1 cellular context compared by ENCODE assay signal in the genomic region with DNA sequence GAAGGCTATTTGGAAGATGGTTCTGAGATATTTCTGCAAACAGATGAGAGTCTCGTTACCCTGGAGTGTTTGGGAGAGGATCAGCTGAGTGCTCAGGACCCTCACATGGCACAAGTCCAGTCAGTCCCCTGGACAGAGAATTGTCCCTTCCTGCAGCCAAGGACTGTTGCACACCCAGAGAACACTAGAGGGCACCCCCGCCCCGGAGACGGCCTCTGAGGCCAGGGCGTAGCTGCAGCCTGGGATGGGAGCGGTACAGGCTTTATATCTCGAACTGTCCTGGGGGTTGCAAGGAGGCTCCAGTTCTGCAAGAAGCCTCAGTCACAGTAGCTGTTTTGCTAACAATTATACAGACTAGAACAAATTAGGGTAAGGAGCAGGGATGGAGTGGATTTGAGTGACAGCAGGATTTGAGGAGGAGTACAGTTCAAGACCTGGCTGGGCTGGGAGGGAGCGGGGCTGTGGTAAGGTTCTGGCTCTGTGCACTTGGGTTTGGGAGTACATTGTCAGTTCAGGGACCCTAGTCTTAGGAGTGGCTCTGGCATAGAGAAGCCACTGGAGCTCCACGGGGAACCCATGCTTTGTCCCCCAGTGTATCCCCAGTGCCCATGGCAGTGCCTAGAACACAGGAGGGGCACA.
A peak's percentile ranks its signal among the peaks of the same experiment; 100 is the strongest.
TF ChIP-seq lines count a peak whose summit lies in the region.

No MANE protein-coding gene starts in this region.

TF ChIP-seq in HepG2, 621 proteins besides CTCF, POLR2A, EP300 and RAD21 (continued from another document and continues in another):
- TF ChIP-seq ZZZ3 (CRISPR knock-in tag; IDR thresholded peaks at IDR 0.05; ENCODE audit: borderline replicate concordance) (no peak), MLLT10 (CRISPR knock-in tag; IDR thresholded peaks at IDR 0.05) (no peak), HDAC1 (CRISPR knock-in tag; IDR thresholded peaks at IDR 0.05) (no peak), ZNF225 (CRISPR knock-in tag; IDR thresholded peaks at IDR 0.05) (no peak), AGO1 (IDR thresholded peaks at IDR 0.05; ENCODE audit: low read depth, low read length, poor library complexity, severe bottlenecking) (no peak), MYC (CRISPR knock-in tag; IDR thresholded peaks at IDR 0.05; ENCODE audit: borderline replicate concordance) (peak; percentile 11; the same call in 1 of the 2 replicates), BCL6 (CRISPR knock-in tag; IDR thresholded peaks at IDR 0.05) (no peak), ZNF530 (CRISPR knock-in tag; IDR thresholded peaks at IDR 0.05; ENCODE audit: low read depth) (no peak), SALL1 (CRISPR knock-in tag; IDR thresholded peaks at IDR 0.05) (peak; percentile 40; the same call in 1 of the 2 replicates), MEF2D (CRISPR knock-in tag; IDR thresholded peaks at IDR 0.05) (no peak), GATA4 (IDR thresholded peaks at IDR 0.05; ENCODE audit: borderline replicate concordance, low read depth) (no peak), YEATS4 (CRISPR knock-in tag; IDR thresholded peaks at IDR 0.05; ENCODE audit: borderline replicate concordance) (no peak), KLF16 (CRISPR knock-in tag; IDR thresholded peaks at IDR 0.05) (no peak), HES4 (CRISPR knock-in tag; IDR thresholded peaks at IDR 0.05; ENCODE audit: borderline replicate concordance) (no peak), MXD4 (CRISPR knock-in tag; IDR thresholded peaks at IDR 0.05) (no peak; the same call in 1 of the 2 replicates), GTF2F1 (IDR thresholded peaks at IDR 0.05; ENCODE audit: low read length) (no peak), TFDP1 (CRISPR knock-in tag; IDR thresholded peaks at IDR 0.05; ENCODE audit: borderline replicate concordance) (no peak), ZBTB21 (CRISPR knock-in tag; IDR thresholded peaks at IDR 0.05) (no peak), ZNF143 (CRISPR knock-in tag; IDR thresholded peaks at IDR 0.05) (no peak), ELF4 (CRISPR knock-in tag; IDR thresholded peaks at IDR 0.05; ENCODE audit: borderline replicate concordance) (no peak), HMGXB4 (CRISPR knock-in tag; IDR thresholded peaks at IDR 0.05; ENCODE audit: borderline replicate concordance in 1 of 2, low read depth in 1 of 2) (0 out of 4 replicates have a peak, but pooled peaks of 1 of the 2 experiments have one; percentile 44), ONECUT2 (CRISPR knock-in tag; IDR thresholded peaks at IDR 0.05) (no peak), RNF2 (conservative IDR thresholded peaks at IDR 0.05; ENCODE audit: low read depth) (no peak), KDM3A (CRISPR knock-in tag; IDR thresholded peaks at IDR 0.05; ENCODE audit: low read depth) (peak; percentile 81; the same call in 1 of the 2 replicates), TEAD2 (CRISPR knock-in tag; IDR thresholded peaks at IDR 0.05) (no peak), ZSCAN31 (CRISPR knock-in tag; IDR thresholded peaks at IDR 0.05; ENCODE audit: low read depth) (no peak), NONO (IDR thresholded peaks at IDR 0.05) (no peak), NONO (CRISPR knock-in tag; conservative IDR thresholded peaks at IDR 0.05) (no peak; the same call in 1 of the 2 replicates), ZNF614 (CRISPR knock-in tag; IDR thresholded peaks at IDR 0.05; ENCODE audit: borderline replicate concordance) (0 out of 2 replicates have a peak, but pooled peaks have one; percentile 43), ZNF557 (CRISPR knock-in tag; IDR thresholded peaks at IDR 0.05) (no peak), RFXAP (CRISPR knock-in tag; IDR thresholded peaks at IDR 0.05; ENCODE audit: borderline replicate concordance) (no peak), GFI1 (CRISPR knock-in tag; IDR thresholded peaks at IDR 0.05; ENCODE audit: borderline replicate concordance) (no peak), ZSCAN21 (CRISPR knock-in tag; IDR thresholded peaks at IDR 0.05; ENCODE audit: borderline replicate concordance) (peak; percentile 28; the same call in 1 of the 2 replicates), KLF15 (CRISPR knock-in tag; IDR thresholded peaks at IDR 0.05; ENCODE audit: borderline replicate concordance) (no peak), PRPF4 (IDR thresholded peaks at IDR 0.05; ENCODE audit: low read depth, low read length, poor library complexity, severe bottlenecking) (peak; percentile 57), ZC3H4 (CRISPR knock-in tag; IDR thresholded peaks at IDR 0.05; ENCODE audit: borderline replicate concordance) (no peak)
- TF ChIP-seq, protein P1, sequence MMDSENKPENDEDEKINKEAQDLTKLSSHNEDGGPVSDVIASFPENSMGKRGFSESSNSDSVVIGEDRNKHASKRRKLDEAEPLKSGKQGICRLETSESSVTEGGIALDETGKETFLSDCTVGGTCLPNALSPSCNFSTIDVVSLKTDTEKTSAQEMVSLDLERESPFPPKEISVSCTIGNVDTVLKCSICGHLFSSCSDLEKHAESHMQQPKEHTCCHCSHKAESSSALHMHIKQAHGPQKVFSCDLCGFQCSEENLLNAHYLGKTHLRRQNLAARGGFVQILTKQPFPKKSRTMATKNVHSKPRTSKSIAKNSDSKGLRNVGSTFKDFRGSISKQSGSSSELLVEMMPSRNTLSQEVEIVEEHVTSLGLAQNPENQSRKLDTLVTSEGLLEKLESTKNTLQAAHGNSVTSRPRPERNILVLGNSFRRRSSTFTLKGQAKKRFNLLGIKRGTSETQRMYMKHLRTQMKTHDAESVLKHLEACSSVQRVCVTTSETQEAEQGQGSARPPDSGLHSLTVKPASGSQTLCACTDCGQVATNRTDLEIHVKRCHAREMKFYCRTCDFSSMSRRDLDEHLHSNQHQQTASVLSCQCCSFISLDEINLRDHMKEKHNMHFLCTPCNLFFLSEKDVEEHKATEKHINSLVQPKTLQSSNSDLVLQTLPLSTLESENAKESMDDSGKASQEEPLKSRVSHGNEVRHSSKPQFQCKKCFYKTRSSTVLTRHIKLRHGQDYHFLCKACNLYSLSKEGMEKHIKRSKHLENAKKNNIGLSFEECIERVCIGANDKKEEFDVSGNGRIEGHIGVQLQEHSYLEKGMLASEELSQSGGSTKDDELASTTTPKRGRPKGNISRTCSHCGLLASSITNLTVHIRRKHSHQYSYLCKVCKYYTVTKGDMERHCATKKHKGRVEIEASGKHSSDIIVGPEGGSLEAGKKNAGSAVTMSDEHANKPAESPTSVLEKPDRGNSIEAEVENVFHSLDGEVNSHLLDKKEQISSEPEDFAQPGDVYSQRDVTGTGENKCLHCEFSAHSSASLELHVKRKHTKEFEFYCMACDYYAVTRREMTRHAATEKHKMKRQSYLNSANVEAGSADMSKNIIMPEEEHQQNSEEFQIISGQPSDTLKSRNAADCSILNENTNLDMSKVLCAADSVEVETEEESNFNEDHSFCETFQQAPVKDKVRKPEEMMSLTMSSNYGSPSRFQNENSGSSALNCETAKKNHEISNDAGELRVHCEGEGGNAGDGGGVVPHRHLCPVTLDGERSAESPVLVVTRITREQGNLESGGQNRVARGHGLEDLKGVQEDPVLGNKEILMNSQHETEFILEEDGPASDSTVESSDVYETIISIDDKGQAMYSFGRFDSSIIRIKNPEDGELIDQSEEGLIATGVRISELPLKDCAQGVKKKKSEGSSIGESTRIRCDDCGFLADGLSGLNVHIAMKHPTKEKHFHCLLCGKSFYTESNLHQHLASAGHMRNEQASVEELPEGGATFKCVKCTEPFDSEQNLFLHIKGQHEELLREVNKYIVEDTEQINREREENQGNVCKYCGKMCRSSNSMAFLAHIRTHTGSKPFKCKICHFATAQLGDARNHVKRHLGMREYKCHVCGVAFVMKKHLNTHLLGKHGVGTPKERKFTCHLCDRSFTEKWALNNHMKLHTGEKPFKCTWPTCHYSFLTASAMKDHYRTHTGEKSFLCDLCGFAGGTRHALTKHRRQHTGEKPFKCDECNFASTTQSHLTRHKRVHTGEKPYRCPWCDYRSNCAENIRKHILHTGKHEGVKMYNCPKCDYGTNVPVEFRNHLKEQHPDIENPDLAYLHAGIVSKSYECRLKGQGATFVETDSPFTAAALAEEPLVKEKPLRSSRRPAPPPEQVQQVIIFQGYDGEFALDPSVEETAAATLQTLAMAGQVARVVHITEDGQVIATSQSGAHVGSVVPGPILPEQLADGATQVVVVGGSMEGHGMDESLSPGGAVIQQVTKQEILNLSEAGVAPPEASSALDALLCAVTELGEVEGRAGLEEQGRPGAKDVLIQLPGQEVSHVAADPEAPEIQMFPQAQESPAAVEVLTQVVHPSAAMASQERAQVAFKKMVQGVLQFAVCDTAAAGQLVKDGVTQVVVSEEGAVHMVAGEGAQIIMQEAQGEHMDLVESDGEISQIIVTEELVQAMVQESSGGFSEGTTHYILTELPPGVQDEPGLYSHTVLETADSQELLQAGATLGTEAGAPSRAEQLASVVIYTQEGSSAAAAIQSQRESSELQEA (CRISPR knock-in tag; IDR thresholded peaks at IDR 0.05; ENCODE audit: not compliant biosample characterization): no peak
- TF ChIP-seq, protein P2, sequence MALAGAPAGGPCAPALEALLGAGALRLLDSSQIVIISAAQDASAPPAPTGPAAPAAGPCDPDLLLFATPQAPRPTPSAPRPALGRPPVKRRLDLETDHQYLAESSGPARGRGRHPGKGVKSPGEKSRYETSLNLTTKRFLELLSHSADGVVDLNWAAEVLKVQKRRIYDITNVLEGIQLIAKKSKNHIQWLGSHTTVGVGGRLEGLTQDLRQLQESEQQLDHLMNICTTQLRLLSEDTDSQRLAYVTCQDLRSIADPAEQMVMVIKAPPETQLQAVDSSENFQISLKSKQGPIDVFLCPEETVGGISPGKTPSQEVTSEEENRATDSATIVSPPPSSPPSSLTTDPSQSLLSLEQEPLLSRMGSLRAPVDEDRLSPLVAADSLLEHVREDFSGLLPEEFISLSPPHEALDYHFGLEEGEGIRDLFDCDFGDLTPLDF (CRISPR knock-in tag; IDR thresholded peaks at IDR 0.05): no peak
- TF ChIP-seq, protein P3, sequence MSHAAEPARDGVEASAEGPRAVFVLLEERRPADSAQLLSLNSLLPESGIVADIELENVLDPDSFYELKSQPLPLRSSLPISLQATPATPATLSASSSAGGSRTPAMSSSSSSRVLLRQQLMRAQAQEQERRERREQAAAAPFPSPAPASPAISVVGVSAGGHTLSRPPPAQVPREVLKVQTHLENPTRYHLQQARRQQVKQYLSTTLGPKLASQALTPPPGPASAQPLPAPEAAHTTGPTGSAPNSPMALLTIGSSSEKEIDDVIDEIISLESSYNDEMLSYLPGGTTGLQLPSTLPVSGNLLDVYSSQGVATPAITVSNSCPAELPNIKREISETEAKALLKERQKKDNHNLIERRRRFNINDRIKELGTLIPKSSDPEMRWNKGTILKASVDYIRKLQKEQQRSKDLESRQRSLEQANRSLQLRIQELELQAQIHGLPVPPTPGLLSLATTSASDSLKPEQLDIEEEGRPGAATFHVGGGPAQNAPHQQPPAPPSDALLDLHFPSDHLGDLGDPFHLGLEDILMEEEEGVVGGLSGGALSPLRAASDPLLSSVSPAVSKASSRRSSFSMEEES (CRISPR knock-in tag; IDR thresholded peaks at IDR 0.05): no peak
- TF ChIP-seq, protein P4, sequence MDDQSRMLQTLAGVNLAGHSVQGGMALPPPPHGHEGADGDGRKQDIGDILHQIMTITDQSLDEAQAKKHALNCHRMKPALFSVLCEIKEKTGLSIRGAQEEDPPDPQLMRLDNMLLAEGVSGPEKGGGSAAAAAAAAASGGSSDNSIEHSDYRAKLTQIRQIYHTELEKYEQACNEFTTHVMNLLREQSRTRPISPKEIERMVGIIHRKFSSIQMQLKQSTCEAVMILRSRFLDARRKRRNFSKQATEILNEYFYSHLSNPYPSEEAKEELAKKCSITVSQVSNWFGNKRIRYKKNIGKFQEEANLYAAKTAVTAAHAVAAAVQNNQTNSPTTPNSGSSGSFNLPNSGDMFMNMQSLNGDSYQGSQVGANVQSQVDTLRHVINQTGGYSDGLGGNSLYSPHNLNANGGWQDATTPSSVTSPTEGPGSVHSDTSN (CRISPR knock-in tag; IDR thresholded peaks at IDR 0.05; ENCODE audit: borderline replicate concordance): no peak
- TF ChIP-seq, protein P5, sequence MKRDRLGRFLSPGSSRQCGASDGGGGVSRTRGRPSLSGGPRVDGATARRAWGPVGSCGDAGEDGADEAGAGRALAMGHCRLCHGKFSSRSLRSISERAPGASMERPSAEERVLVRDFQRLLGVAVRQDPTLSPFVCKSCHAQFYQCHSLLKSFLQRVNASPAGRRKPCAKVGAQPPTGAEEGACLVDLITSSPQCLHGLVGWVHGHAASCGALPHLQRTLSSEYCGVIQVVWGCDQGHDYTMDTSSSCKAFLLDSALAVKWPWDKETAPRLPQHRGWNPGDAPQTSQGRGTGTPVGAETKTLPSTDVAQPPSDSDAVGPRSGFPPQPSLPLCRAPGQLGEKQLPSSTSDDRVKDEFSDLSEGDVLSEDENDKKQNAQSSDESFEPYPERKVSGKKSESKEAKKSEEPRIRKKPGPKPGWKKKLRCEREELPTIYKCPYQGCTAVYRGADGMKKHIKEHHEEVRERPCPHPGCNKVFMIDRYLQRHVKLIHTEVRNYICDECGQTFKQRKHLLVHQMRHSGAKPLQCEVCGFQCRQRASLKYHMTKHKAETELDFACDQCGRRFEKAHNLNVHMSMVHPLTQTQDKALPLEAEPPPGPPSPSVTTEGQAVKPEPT (CRISPR knock-in tag; IDR thresholded peaks at IDR 0.05; ENCODE audit: low read depth): no peak
